In genomic region chr4:101322743-101323142, GRCh38 we compare ENCODE assay signal across 35 cellular contexts.
"Had no signal": no experiment of that assay in that cellular context is flagged by ENCODE, and none has a peak within 500 bp of the region (broad histone marks: within the 10 kb centered on the region; RNA-seq: fewer than 3 reads in every experiment).

No MANE protein-coding gene starts in this region.

- H3K9me3 ChIP-seq: ascending aorta, breast epithelium, colonic mucosa, esophagus muscularis mucosa, gastrocnemius medialis, heart left ventricle had no signal

- H3K36me3 ChIP-seq: ascending aorta, breast epithelium, cardiac muscle cell, colonic mucosa, esophagus muscularis mucosa, gastrocnemius medialis, heart left ventricle, WERI-Rb-1 had no signal

- H3K4me3 ChIP-seq: breast epithelium, cardiac muscle cell, colonic mucosa, esophagus muscularis mucosa, gastrocnemius medialis, heart left ventricle had no signal

- H3K9me3 Mint-ChIP-seq: activated CD4-positive, alpha-beta memory T cell treated with anti-CD3 and anti-CD28 coated beads for 36 hours; activated naive CD4-positive, alpha-beta T cell treated with anti-CD3 and anti-CD28 coated beads for 36 hours; activated naive CD4-positive, alpha-beta T cell treated with anti-CD3 and anti-CD28 coated beads, Interleukin-2, amount 50 U/mL, for 24 hours; activated naive CD8-positive, alpha-beta T cell treated with anti-CD3 and anti-CD28 coated beads, Interleukin-2, amount 50 U/mL, for 24 hours; activated T-helper 1 cell treated with anti-CD3 and anti-CD28 coated beads, Interleukin-12 subunit alpha, Interleukin-12 subunit beta, Interleukin-2, Interleukin-4 antibody, amounts not matched to agents 30 ng/mL and 10 ng/mL and 1 ng/mL, durations not matched to agents 14 hours and 24 hours and 36 hours; activated T-helper 2 cell treated with anti-CD3 and anti-CD28 coated beads, Interferon-gamma antibody, Interleukin-2, Interleukin-4, amounts not matched to agents 10 μg/mL and 5 μg/mL and 100 μg/mL, durations not matched to agents 14 hours and 24 hours and 36 hours; T-helper 2 cell treated with Interferon-gamma antibody and Interleukin-4, amounts not matched to agents 5 μg/mL and 100 μg/mL, for 36 hours had no signal

- H3K27me3 Mint-ChIP-seq: activated CD4-positive, alpha-beta memory T cell treated with anti-CD3 and anti-CD28 coated beads for 36 hours; activated CD8-positive, alpha-beta memory T cell treated with anti-CD3 and anti-CD28 coated beads, Interleukin-2, amount 10 ng/mL, durations not matched to agents 7 days and 5 days; brain; T-helper 17 cell had no signal

- DNase-seq: activated CD4-positive, alpha-beta memory T cell treated with anti-CD3 and anti-CD28 coated beads for 36 hours; activated CD4-positive, alpha-beta T cell treated with anti-CD3 and anti-CD28 coated beads for 36 hours; activated CD4-positive, alpha-beta T cell treated with anti-CD3 and anti-CD28 coated beads, Interleukin-2, amount 10 ng/mL, durations not matched to agents 24 days and 14 days; activated CD4-positive, CD25-positive, alpha-beta regulatory T cell; activated CD4-positive, CD25-positive, alpha-beta regulatory T cell treated with anti-CD3 and anti-CD28 coated beads, Interleukin-2, amount 50 U/mL, for 72 hours; activated CD8-positive, alpha-beta memory T cell treated with anti-CD3 and anti-CD28 coated beads, Interleukin-2, amount 10 ng/mL, durations not matched to agents 7 days and 5 days; activated CD8-positive, alpha-beta memory T cell treated with anti-CD3 and anti-CD28 coated beads, Interleukin-2, amount 50 U/mL, for 4 hours; activated CD8-positive, alpha-beta T cell treated with anti-CD3 and anti-CD28 coated beads, Interleukin-2, amount 10 ng/mL, durations not matched to agents 7 days and 5 days; activated effector memory CD4-positive, alpha-beta T cell treated with anti-CD3 and anti-CD28 coated beads, Interleukin-2, amount 50 U/mL, for 16 hours; activated naive CD4-positive, alpha-beta T cell treated with anti-CD3 and anti-CD28 coated beads for 36 hours; activated naive CD8-positive, alpha-beta T cell treated with anti-CD3 and anti-CD28 coated beads for 36 hours; activated naive CD8-positive, alpha-beta T cell treated with anti-CD3 and anti-CD28 coated beads, Interleukin-2, amount 50 U/mL, for 24 hours; activated T-cell treated with anti-CD3 and anti-CD28 coated beads, Interleukin-2, amount 50 U/mL, for 1 hour; activated T-cell treated with anti-CD3 and anti-CD28 coated beads, Interleukin-2, amount 50 U/mL, for 48 hours; central memory CD4-positive, alpha-beta T cell; cerebellar nuclear complex; colonic mucosa; effector CD8-positive, alpha-beta T cell; erythroblast; foreskin keratinocyte; gastrocnemius medialis; glutamatergic neuron; heart left ventricle; T-helper 17 cell; T1000; WERI-Rb-1 had no signal

- H3K27ac Mint-ChIP-seq: activated CD4-positive, alpha-beta memory T cell treated with anti-CD3 and anti-CD28 coated beads for 36 hours; activated CD4-positive, alpha-beta T cell treated with anti-CD3 and anti-CD28 coated beads for 36 hours; activated CD4-positive, alpha-beta T cell treated with anti-CD3 and anti-CD28 coated beads, Interleukin-2, amount 10 ng/mL, durations not matched to agents 24 days and 14 days; activated CD8-positive, alpha-beta memory T cell treated with anti-CD3 and anti-CD28 coated beads, Interleukin-2, amount 10 ng/mL, durations not matched to agents 7 days and 5 days; activated CD8-positive, alpha-beta T cell treated with anti-CD3 and anti-CD28 coated beads, Interleukin-2, amount 10 ng/mL, durations not matched to agents 7 days and 5 days; activated naive CD4-positive, alpha-beta T cell treated with anti-CD3 and anti-CD28 coated beads for 36 hours; activated naive CD4-positive, alpha-beta T cell treated with anti-CD3 and anti-CD28 coated beads, Interleukin-2, amount 50 U/mL, for 24 hours; activated naive CD8-positive, alpha-beta T cell treated with anti-CD3 and anti-CD28 coated beads for 36 hours; activated naive CD8-positive, alpha-beta T cell treated with anti-CD3 and anti-CD28 coated beads, Interleukin-2, amount 50 U/mL, for 24 hours; activated T-helper 1 cell treated with anti-CD3 and anti-CD28 coated beads, Interleukin-12 subunit alpha, Interleukin-12 subunit beta, Interleukin-2, Interleukin-4 antibody, amounts not matched to agents 30 ng/mL and 10 ng/mL and 1 ng/mL, durations not matched to agents 14 hours and 24 hours and 36 hours; activated T-helper 2 cell treated with anti-CD3 and anti-CD28 coated beads, Interferon-gamma antibody, Interleukin-2, Interleukin-4, amounts not matched to agents 10 μg/mL and 5 μg/mL and 100 μg/mL, durations not matched to agents 14 hours and 24 hours and 36 hours; brain; T-helper 17 cell; T-helper 2 cell treated with Interferon-gamma antibody and Interleukin-4, amounts not matched to agents 5 μg/mL and 100 μg/mL, for 36 hours had no signal

- H3K27me3 ChIP-seq: ascending aorta, breast epithelium, cardiac muscle cell, colonic mucosa, esophagus muscularis mucosa, foreskin keratinocyte, gastrocnemius medialis, heart left ventricle had no signal

- H3K4me1 ChIP-seq: breast epithelium, colonic mucosa had no signal

- H3K36me3 Mint-ChIP-seq: activated CD4-positive, alpha-beta memory T cell treated with anti-CD3 and anti-CD28 coated beads for 36 hours had no signal

- H3K27ac ChIP-seq: cardiac muscle cell, colonic mucosa, foreskin keratinocyte, gastrocnemius medialis, WERI-Rb-1 had no signal

- H3K4me3 Mint-ChIP-seq: activated CD4-positive, alpha-beta memory T cell treated with anti-CD3 and anti-CD28 coated beads for 36 hours; activated CD4-positive, alpha-beta T cell treated with anti-CD3 and anti-CD28 coated beads for 36 hours; activated CD4-positive, alpha-beta T cell treated with anti-CD3 and anti-CD28 coated beads, Interleukin-2, amount 10 ng/mL, durations not matched to agents 24 days and 14 days; activated CD8-positive, alpha-beta memory T cell treated with anti-CD3 and anti-CD28 coated beads, Interleukin-2, amount 10 ng/mL, durations not matched to agents 7 days and 5 days; activated CD8-positive, alpha-beta T cell treated with anti-CD3 and anti-CD28 coated beads, Interleukin-2, amount 10 ng/mL, durations not matched to agents 7 days and 5 days; activated naive CD4-positive, alpha-beta T cell treated with anti-CD3 and anti-CD28 coated beads for 36 hours; activated naive CD4-positive, alpha-beta T cell treated with anti-CD3 and anti-CD28 coated beads, Interleukin-2, amount 50 U/mL, for 24 hours; activated naive CD8-positive, alpha-beta T cell treated with anti-CD3 and anti-CD28 coated beads for 36 hours; activated naive CD8-positive, alpha-beta T cell treated with anti-CD3 and anti-CD28 coated beads, Interleukin-2, amount 50 U/mL, for 24 hours; activated T-helper 1 cell treated with anti-CD3 and anti-CD28 coated beads, Interleukin-12 subunit alpha, Interleukin-12 subunit beta, Interleukin-2, Interleukin-4 antibody, amounts not matched to agents 30 ng/mL and 10 ng/mL and 1 ng/mL, durations not matched to agents 14 hours and 24 hours and 36 hours; brain; T-helper 17 cell; T-helper 2 cell treated with Interferon-gamma antibody and Interleukin-4, amounts not matched to agents 5 μg/mL and 100 μg/mL, for 36 hours had no signal
